1 cellular context compared by ENCODE assay signal in the genomic region with DNA sequence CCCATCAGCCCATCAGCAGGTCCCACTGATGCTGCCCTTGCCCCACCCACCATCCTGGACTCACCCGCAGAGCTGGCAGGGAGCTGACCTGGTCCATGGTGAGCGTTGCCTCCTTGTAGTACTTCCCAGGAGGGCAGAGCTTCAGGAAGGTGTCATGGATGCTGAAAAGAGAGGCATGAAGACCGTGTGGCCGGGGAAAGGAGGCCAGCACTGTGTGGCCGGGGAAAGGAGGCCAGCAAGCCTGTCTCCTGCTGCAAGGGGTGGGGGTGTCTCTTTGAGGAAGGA.
TF ChIP-seq lines count a peak whose summit lies in the region.

No MANE protein-coding gene starts in this region.

TF ChIP-seq in H1, 55 proteins besides CTCF, POLR2A, EP300 and RAD21 (continued from another document):
- TF ChIP-seq KDM4A (IDR thresholded peaks at IDR 0.05; ENCODE audit: low read depth, low read length, severe bottlenecking) = no peak
- no peak for TF ChIP-seq NRF1 (IDR thresholded peaks at IDR 0.05; ENCODE audit: low read depth, low read length)
- TF ChIP-seq PHF8 (conservative IDR thresholded peaks at IDR 0.05; ENCODE audit: low read depth, low read length) = no peak
- TF ChIP-seq SIX5 (IDR thresholded peaks at IDR 0.05; ENCODE audit: low read depth, low read length) = no peak
- TF ChIP-seq SRF (IDR thresholded peaks at IDR 0.05; ENCODE audit: low read depth, low read length) = no peak
- no peak for TF ChIP-seq EZH2 (IDR thresholded peaks at IDR 0.05; ENCODE audit: low read depth, low read length, severe bottlenecking)
- no peak for TF ChIP-seq ZNF274 (IDR thresholded peaks at IDR 0.05; ENCODE audit: borderline replicate concordance, extremely low read depth, low read length)
- no peak for TF ChIP-seq SUZ12 (IDR thresholded peaks at IDR 0.05; ENCODE audit: low read length)
- no peak for TF ChIP-seq ASH2L (IDR thresholded peaks at IDR 0.05; ENCODE audit: low read length)
